ENCODE assay signal across 8 cellular contexts in genomic region chr2:197293252-197294007, GRCh38. TPM values are rescaled to one million over a fixed set of nuclear protein-coding genes. Genes with fewer than 3 reads are reported as not detected.
A peak's percentile ranks its signal among the peaks of the same experiment; 100 is the strongest.
DNase-seq lines count a peak whose midpoint lies in the region; ATAC-seq and TF ChIP-seq lines count a peak whose summit lies in the region.

No MANE protein-coding gene starts in this region.

- H3K27me3 Mint-ChIP-seq in activated T-helper 1 cell treated with anti-CD3 and anti-CD28 coated beads, Interleukin-12 subunit alpha, Interleukin-12 subunit beta, Interleukin-2, Interleukin-4 antibody, amounts not matched to agents 30 ng/mL and 10 ng/mL and 1 ng/mL, durations not matched to agents 14 hours and 24 hours and 36 hours (ENCODE audit: insufficient read depth), result no peaks in the 10 kb centered on the region
- H3K27me3 Mint-ChIP-seq in MCF 10A (ENCODE audit: insufficient read depth, unreplicated experiment), result no peaks in the 10 kb centered on the region

- H3K9me3 ChIP-seq in neutrophil, result no peaks in the 10 kb centered on the region

- peaks cover 62 to 64% of the 10 kb centered on the region in 2 experiments for H3K4me1 ChIP-seq in neutrophil (ENCODE audit: control insufficient read depth in 1 of 2, insufficient read depth in 1 of 2, low read depth in 1 of 2, low read length in 1 of 2)

- peak overlapping the region; percentile 68 for H3K4me3 Mint-ChIP-seq in activated T-helper 1 cell treated with anti-CD3 and anti-CD28 coated beads, Interleukin-12 subunit alpha, Interleukin-12 subunit beta, Interleukin-2, Interleukin-4 antibody, amounts not matched to agents 30 ng/mL and 10 ng/mL and 1 ng/mL, durations not matched to agents 14 hours and 24 hours and 36 hours
- no peak overlapping the region for H3K4me3 Mint-ChIP-seq in MCF 10A (ENCODE audit: unreplicated experiment)

- H3K9me3 Mint-ChIP-seq in activated T-helper 1 cell treated with anti-CD3 and anti-CD28 coated beads, Interleukin-12 subunit alpha, Interleukin-12 subunit beta, Interleukin-2, Interleukin-4 antibody, amounts not matched to agents 30 ng/mL and 10 ng/mL and 1 ng/mL, durations not matched to agents 14 hours and 24 hours and 36 hours, result peaks cover 11% of the 10 kb centered on the region
- H3K9me3 Mint-ChIP-seq in MCF 10A (ENCODE audit: unreplicated experiment), result no peaks in the 10 kb centered on the region

- peaks cover 31% of the 10 kb centered on the region for H3K36me3 Mint-ChIP-seq in activated T-helper 1 cell treated with anti-CD3 and anti-CD28 coated beads, Interleukin-12 subunit alpha, Interleukin-12 subunit beta, Interleukin-2, Interleukin-4 antibody, amounts not matched to agents 30 ng/mL and 10 ng/mL and 1 ng/mL, durations not matched to agents 14 hours and 24 hours and 36 hours (ENCODE audit: low read depth)
- H3K36me3 Mint-ChIP-seq in MCF 10A (ENCODE audit: insufficient read depth, unreplicated experiment), result peaks cover 7% of the 10 kb centered on the region

- intact Hi-C loops in activated T-helper 1 cell treated with anti-CD3 and anti-CD28 coated beads, Interleukin-12 subunit alpha, Interleukin-12 subunit beta, Interleukin-2, Interleukin-4 antibody, amounts not matched to agents 30 ng/mL and 10 ng/mL and 1 ng/mL, durations not matched to agents 14 hours and 24 hours and 36 hours (cut with micrococcal nuclease), result loop anchor here (1.0 to 2.0 kb wide), 5 partner anchors 11 to 53 kb away; no protein-coding TSS in a partner anchor
- intact Hi-C loops in MCF 10A (cut with micrococcal nuclease), result no loop called here

- CTCF ChIA-PET in MCF 10A (lab: Yijun Ruan, JAX), result interaction anchor here (0.6 to 1.0 kb wide), 2 partner anchors 67 to 102 kb away, joined by 3 to 4 read pairs; no protein-coding TSS in a partner anchor

- no TSS peak for BruUV-seq in MCF 10A (replicated peaks; lab: Mats Ljungman, UMichigan)

- H3K27me3 ChIP-seq in neutrophil, result no peaks in the 10 kb centered on the region

- ATAC-seq in GM19035 (IDR thresholded peaks at IDR 0.05; ENCODE audit: unreplicated experiment) (peak; percentile 17), HG03196 (IDR thresholded peaks at IDR 0.05; ENCODE audit: unreplicated experiment) (peak; percentile 50), HG03175 (IDR thresholded peaks at IDR 0.05; ENCODE audit: unreplicated experiment) (no peak)

- no peak for DNase-seq in activated T-helper 1 cell treated with anti-CD3 and anti-CD28 coated beads, Interleukin-12 subunit alpha, Interleukin-12 subunit beta, Interleukin-2, Interleukin-4 antibody, amounts not matched to agents 30 ng/mL and 10 ng/mL and 1 ng/mL, durations not matched to agents 14 hours and 24 hours and 36 hours (ENCODE audit: low spot score)
- DNase-seq in NK-92 (lab: John Stamatoyannopoulos, UW; ENCODE audit: unreplicated experiment) (no peak), activated gamma-delta T cell treated with Interleukin-2 at 50 U/mL for 16 hours (no peak), MCF 10A (ENCODE audit: unreplicated experiment) (no peak)

- peak overlapping the region; percentile 89 for H3K27ac Mint-ChIP-seq in activated T-helper 1 cell treated with anti-CD3 and anti-CD28 coated beads, Interleukin-12 subunit alpha, Interleukin-12 subunit beta, Interleukin-2, Interleukin-4 antibody, amounts not matched to agents 30 ng/mL and 10 ng/mL and 1 ng/mL, durations not matched to agents 14 hours and 24 hours and 36 hours
- no peak overlapping the region for H3K27ac Mint-ChIP-seq in MCF 10A (ENCODE audit: low read depth, unreplicated experiment)

- no peak for TF ChIP-seq CTCF in neutrophil (IDR thresholded peaks at IDR 0.05)
- TF ChIP-seq CTCF in MCF 10A (IDR thresholded peaks at IDR 0.05; ENCODE audit: unreplicated experiment), result no peak

- POLR2A ChIA-PET in MCF 10A (lab: Yijun Ruan, JAX), result no interaction called here

- H3K4me1 Mint-ChIP-seq in activated T-helper 1 cell treated with anti-CD3 and anti-CD28 coated beads, Interleukin-12 subunit alpha, Interleukin-12 subunit beta, Interleukin-2, Interleukin-4 antibody, amounts not matched to agents 30 ng/mL and 10 ng/mL and 1 ng/mL, durations not matched to agents 14 hours and 24 hours and 36 hours (ENCODE audit: low read depth), result peaks cover 88% of the 10 kb centered on the region
- H3K4me1 Mint-ChIP-seq in MCF 10A (ENCODE audit: insufficient read depth, unreplicated experiment), result no peaks in the 10 kb centered on the region

- H3K27ac ChIP-seq in neutrophil, result peak overlapping the region; percentile 99

- peak overlapping the region in 1 of 2 experiments; percentile 30 for H3K4me3 ChIP-seq in neutrophil (ENCODE audit: low read depth in 1 of 2, low read length in 1 of 2)

- H3K36me3 ChIP-seq in neutrophil, result peaks cover 7% of the 10 kb centered on the region

RNA-seq across cellular contexts. Expression of gene ANKRD44, which starts 17.1 kb away (rescaled TPM):
- total RNA-seq in activated T-helper 1 cell treated with anti-CD3 and anti-CD28 coated beads, Interleukin-12 subunit alpha, Interleukin-12 subunit beta, Interleukin-2, Interleukin-4 antibody, amounts not matched to agents 30 ng/mL and 10 ng/mL and 1 ng/mL, durations not matched to agents 14 hours and 24 hours and 36 hours, result 153 and 159 TPM in 2 replicates
- 4.4 and 6.9 TPM in 2 replicates for total RNA-seq in MCF 10A (2022)

Comparison
In these comparisons a context has a peak if more than half of its experiments do, and no peak if none do; other contexts are left out.
1. RNA of gene ANKRD44, which starts 17.1 kb away (total RNA-seq): 153 to 159 TPM in activated T-helper 1 cell treated with anti-CD3 and anti-CD28 coated beads, Interleukin-12 subunit alpha, Interleukin-12 subunit beta, Interleukin-2, Interleukin-4 antibody, amounts not matched to agents 30 ng/mL and 10 ng/mL and 1 ng/mL, durations not matched to agents 14 hours and 24 hours and 36 hours; 4.4 to 6.9 TPM in MCF 10A; every median in the first group is over 10 times any median in the second.